32 cellular contexts compared by ENCODE assay signal in the genomic region with DNA sequence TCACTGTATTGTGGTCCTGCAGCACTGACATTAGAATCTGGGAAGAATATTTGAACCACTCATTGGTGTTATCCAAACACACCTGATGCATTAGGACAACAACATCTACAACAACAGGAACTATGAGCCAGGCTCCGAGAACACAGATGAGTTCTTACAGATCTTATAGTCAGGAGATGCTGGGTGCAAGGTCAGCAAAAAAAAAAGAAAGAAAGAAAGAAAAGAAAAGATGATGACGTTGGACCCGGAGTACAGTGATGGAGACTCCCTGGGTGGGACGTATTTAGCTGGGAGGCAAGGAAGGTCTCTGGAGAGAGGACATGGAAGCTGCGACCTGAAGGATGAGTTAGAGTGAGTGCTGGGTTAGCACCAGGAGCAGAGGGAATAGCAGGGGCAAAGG.
"Had no signal": no experiment of that assay in that cellular context is flagged by ENCODE, and none has a peak within 500 bp of the region (broad histone marks: within the 10 kb centered on the region; RNA-seq: fewer than 3 reads in every experiment).

No MANE protein-coding gene starts in this region.

- H3K4me3 ChIP-seq: ovary, psoas muscle, skin epidermis, smooth muscle cell, spleen, suprapubic skin, testis, tibial artery, transverse colon, upper lobe of right lung, uterus had no signal

- H3K4me1 Mint-ChIP-seq: nephron progenitor cell; neural crest cell; stimulated activated memory B cell treated with anti-CD40 and anti-IgM and Interleukin-4, amounts not matched to agents 10 μg/mL and 1 μg/mL and 100 μg/mL, for 72 hours had no signal

- ATAC-seq: naive thymus-derived CD8-positive, alpha-beta T cell; natural killer cell treated with Interleukin-12 subunit alpha and Interleukin-12 subunit beta and Interleukin-15 and Interleukin-18, amount 100 ng/mL, for 72 hours; psoas muscle; right cardiac atrium; sciatic nerve; stimulated activated memory B cell treated with anti-CD40 and anti-IgM and Interleukin-4, amounts not matched to agents 10 μg/mL and 1 μg/mL and 100 μg/mL, for 72 hours; stimulated activated naive CD8-positive, alpha-beta T cell treated with anti-CD3 and anti-CD28 coated beads, Interleukin-15, amount 100 ng/mL, for 72 hours; stimulated activated naive CD8-positive, alpha-beta T cell treated with anti-CD3 and anti-CD28 coated beads, Interleukin-15, Interleukin-2, amounts not matched to agents 100 U/mL and 50 U/mL, for 24 hours; upper lobe of right lung had no signal

- H3K36me3 ChIP-seq: neutrophil, ovary, spleen, suprapubic skin, tibial artery, transverse colon, upper lobe of right lung, uterus had no signal

- H3K4me2 ChIP-seq: smooth muscle cell had no signal

- H3K27me3 ChIP-seq: ovary, testis, uterus had no signal

- H3K27ac Mint-ChIP-seq: naive thymus-derived CD8-positive, alpha-beta T cell; natural killer cell treated with Interleukin-12 subunit alpha and Interleukin-12 subunit beta and Interleukin-15 and Interleukin-18, amount 100 ng/mL, for 72 hours; nephron progenitor cell; progenitor cell of endocrine pancreas; stimulated activated memory B cell treated with anti-CD40 and anti-IgM and Interleukin-4, amounts not matched to agents 10 μg/mL and 1 μg/mL and 100 μg/mL, for 72 hours; stimulated activated naive CD8-positive, alpha-beta T cell treated with anti-CD3 and anti-CD28 coated beads, Interleukin-15, amount 100 ng/mL, for 72 hours; type B pancreatic cell had no signal

- H3K27ac ChIP-seq: neutrophil, ovary, parathyroid adenoma, psoas muscle, skin epidermis, spleen, suprapubic skin, testis, tibial artery, transverse colon, upper lobe of right lung, uterus had no signal

- H3K36me3 Mint-ChIP-seq: natural killer cell treated with Interleukin-12 subunit alpha and Interleukin-12 subunit beta and Interleukin-15 and Interleukin-18, amount 100 ng/mL, for 72 hours; stimulated activated memory B cell treated with anti-CD40 and anti-IgM and Interleukin-4, amounts not matched to agents 10 μg/mL and 1 μg/mL and 100 μg/mL, for 72 hours; type B pancreatic cell had no signal

- DNase-seq: naive thymus-derived CD8-positive, alpha-beta T cell; nephron progenitor cell; nucleus accumbens; ovary; right cardiac atrium; spleen; stimulated activated CD4-positive, alpha-beta T cell treated with anti-CD3 and anti-CD28 coated beads, Interleukin-12 subunit alpha, Interleukin-12 subunit beta, amount 100 ng/mL, for 4 hours; stimulated activated CD4-positive, alpha-beta T cell treated with anti-CD3 and anti-CD28 coated beads, Interleukin-1b, Interleukin-23, amount 100 ng/mL, for 48 hours; stimulated activated CD4-positive, alpha-beta T cell treated with anti-CD3 and anti-CD28 coated beads, Interleukin-4, amount 100 ng/mL, for 1 hour; stimulated activated CD4-positive, alpha-beta T cell treated with anti-CD3 and anti-CD28 coated beads, Interleukin-4, amount 100 ng/mL, for 4 hours; stimulated activated CD8-positive, alpha-beta memory T cell treated with anti-CD3 and anti-CD28 coated beads, Interleukin-4, amount 100 ng/mL, for 48 hours; stimulated activated naive CD4-positive, alpha-beta T cell; stimulated activated naive CD8-positive, alpha-beta T cell treated with anti-CD3 and anti-CD28 coated beads, Interleukin-15, amount 100 ng/mL, for 72 hours; stimulated activated naive CD8-positive, alpha-beta T cell treated with anti-CD3 and anti-CD28 coated beads, Interleukin-15, Interleukin-2, amounts not matched to agents 100 U/mL and 50 U/mL, for 24 hours; substantia nigra; testis; tibial artery; transverse colon; upper lobe of right lung; uterus had no signal

- H3K9me3 Mint-ChIP-seq: neural crest cell, type B pancreatic cell had no signal

- H3K9ac ChIP-seq: parathyroid adenoma had no signal

- H2AFZ ChIP-seq: parathyroid adenoma had no signal

- H3K4me1 ChIP-seq: parathyroid adenoma, psoas muscle, spleen, testis, tibial artery, transverse colon, upper lobe of right lung, uterus had no signal

- H3K4me3 Mint-ChIP-seq: naive thymus-derived CD8-positive, alpha-beta T cell; natural killer cell treated with Interleukin-12 subunit alpha and Interleukin-12 subunit beta and Interleukin-15 and Interleukin-18, amount 100 ng/mL, for 72 hours; nephron progenitor cell; neural crest cell; stimulated activated memory B cell treated with anti-CD40 and anti-IgM and Interleukin-4, amounts not matched to agents 10 μg/mL and 1 μg/mL and 100 μg/mL, for 72 hours; stimulated activated naive CD8-positive, alpha-beta T cell treated with anti-CD3 and anti-CD28 coated beads, Interleukin-15, amount 100 ng/mL, for 72 hours; type B pancreatic cell had no signal

- H3K79me2 ChIP-seq: parathyroid adenoma had no signal

- H3K9me3 ChIP-seq: neutrophil, ovary, psoas muscle, suprapubic skin, testis, transverse colon, upper lobe of right lung, uterus had no signal
